In the genomic region with DNA sequence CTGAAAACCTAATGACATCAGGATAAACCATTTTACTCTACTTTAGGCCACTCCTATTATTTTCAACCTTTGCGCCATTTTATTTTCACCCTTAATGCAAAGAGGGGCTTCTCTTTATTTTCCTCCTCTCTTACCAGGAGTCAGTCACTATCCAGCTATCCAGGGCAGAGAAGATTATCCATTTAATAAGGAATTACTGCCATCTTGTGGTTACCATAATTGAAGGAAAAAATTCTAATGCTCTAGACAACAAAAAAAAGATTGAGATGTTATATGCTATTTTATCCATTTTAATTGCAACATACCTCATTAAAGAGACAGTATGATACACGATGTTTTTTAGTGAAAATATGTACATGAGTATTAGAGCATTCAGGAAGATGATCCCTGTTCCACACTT, we compare ENCODE assay signal across 10 cellular contexts.
DNase-seq lines count a peak whose midpoint lies in the region; ATAC-seq, FAIRE-seq and TF ChIP-seq lines count a peak whose summit lies in the region.
"Had no signal": no experiment of that assay in that cellular context is flagged by ENCODE, and none has a peak within 500 bp of the region (broad histone marks: within the 10 kb centered on the region; RNA-seq: fewer than 3 reads in every experiment).

No MANE protein-coding gene starts in this region.

- H3K36me3 Mint-ChIP-seq in endothelial cell (ENCODE audit: low read depth, unreplicated experiment), result no peaks in the 10 kb centered on the region

- H3K4me1 Mint-ChIP-seq in endothelial cell (ENCODE audit: unreplicated experiment), result peaks cover 5% of the 10 kb centered on the region

- DNase-seq in NCI-H510A treated with DMSO at 0.1 percent for 48 hours (lab: John Stamatoyannopoulos, UW) (peak; percentile 18), NCI-H510A (lab: John Stamatoyannopoulos, UW) (no peak), NCI-H748 treated with DMSO at 0.1 percent for 48 hours (lab: John Stamatoyannopoulos, UW) (peak; percentile 3), endothelial cell (ENCODE audit: low spot score) (no peak), small intestine (peak; percentile 2), GM12892 (ENCODE audit: insufficient read length) (no peak), retina (no peak)
- DNase-seq: activated effector memory CD4-positive, alpha-beta T cell treated with Interleukin-2 at 50 U/mL for 16 hours; Calu3 had no signal

- no peak for TF ChIP-seq POLR2A in GM12892 (IDR thresholded peaks at IDR 0.05; ENCODE audit: low read depth, low read length)

- H3K4me3 Mint-ChIP-seq in endothelial cell (ENCODE audit: unreplicated experiment), result no peak overlapping the region

- H3K27ac ChIP-seq in small intestine (ENCODE audit: low read depth in 1 of 2, low read length in 1 of 2), result no peak overlapping the region

- H3K27ac Mint-ChIP-seq in endothelial cell (ENCODE audit: unreplicated experiment), result no peak overlapping the region

- no peaks in the 10 kb centered on the region for H3K27me3 ChIP-seq in small intestine (ENCODE audit: control insufficient read depth in 2 of 2, insufficient read depth in 2 of 2, low read length in 2 of 2)

- no peaks in the 10 kb centered on the region for H3K36me3 ChIP-seq in small intestine (ENCODE audit: control insufficient read depth in 2 of 2, insufficient read depth in 2 of 2, low read length in 2 of 2)

- H3K27me3 Mint-ChIP-seq in endothelial cell (ENCODE audit: unreplicated experiment), result no peaks in the 10 kb centered on the region

- ATAC-seq in GM21526 (IDR thresholded peaks at IDR 0.05; ENCODE audit: low FRiP score, unreplicated experiment), result no peak

- no peaks in the 10 kb centered on the region for H3K9me3 ChIP-seq in small intestine (ENCODE audit: control insufficient read depth, low read depth)

- H3K4me3 ChIP-seq in small intestine (ENCODE audit: low read depth in 1 of 2, low read length in 2 of 2), result no peak overlapping the region

- H3K4me1 ChIP-seq in small intestine (ENCODE audit: control insufficient read depth in 2 of 2, insufficient read depth in 1 of 2, low read depth in 1 of 2, low read length in 1 of 2), result no peaks in the 10 kb centered on the region

- TF ChIP-seq CTCF in endothelial cell (IDR thresholded peaks at IDR 0.05; ENCODE audit: unreplicated experiment), result peak; percentile 32

- no peak for FAIRE-seq in small intestine (lab: Jason Lieb, UNC)
- no peak for FAIRE-seq in GM12892 (lab: Jason Lieb, UNC)

- WGBS in small intestine, 3 donors, result 43 to 51% (median 48%) methylated on average over 2 of the region's 2 CpGs

- H3K9me3 Mint-ChIP-seq in endothelial cell (ENCODE audit: unreplicated experiment), result no peaks in the 10 kb centered on the region

Comparison
In these comparisons a context has a peak if more than half of its experiments do, and no peak if none do; other contexts are left out.
1. DNase-seq: peak in NCI-H510A treated with DMSO at 0.1 percent for 48 hours (single experiment), NCI-H748 treated with DMSO at 0.1 percent for 48 hours (single experiment) and small intestine (single experiment); none in NCI-H510A (single experiment), endothelial cell (single experiment), GM12892 (single experiment) and retina (single experiment).